ENCODE assay signal across 8 cellular contexts in the genomic region with DNA sequence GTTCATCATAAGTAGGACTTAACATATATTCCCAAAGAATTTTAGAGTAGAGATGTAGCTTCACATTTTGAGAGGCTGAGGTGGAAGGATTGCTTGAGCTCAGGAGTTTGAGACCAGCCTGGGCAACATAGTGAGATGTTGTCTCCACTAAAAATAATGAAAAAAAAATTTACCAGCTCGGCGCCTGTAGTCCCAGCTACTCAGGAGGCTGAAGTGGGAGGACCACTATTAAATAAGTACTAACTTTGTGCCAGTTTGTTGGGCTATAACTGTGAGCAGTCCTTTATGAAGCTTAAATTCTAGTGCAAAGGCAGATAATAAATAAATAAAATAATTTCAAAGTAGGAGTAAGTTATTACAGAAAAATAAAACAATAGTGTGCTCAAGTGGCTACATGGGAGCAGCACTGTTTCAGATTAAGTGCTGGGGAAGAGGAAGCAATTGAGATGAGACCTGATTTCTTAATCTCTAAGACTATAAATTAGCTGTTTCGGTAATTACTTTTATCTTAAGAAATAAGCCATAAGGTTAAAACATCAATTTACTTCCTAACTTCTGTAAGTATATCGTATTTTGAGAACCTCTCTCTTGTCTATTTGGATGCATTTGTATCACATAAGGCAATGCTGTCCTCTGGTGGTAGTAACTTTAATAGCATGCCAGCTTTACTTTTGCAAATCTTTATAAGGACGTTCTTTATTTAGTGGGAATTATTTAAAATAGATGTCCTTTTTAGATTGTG.
DNase-seq lines count a peak whose midpoint lies in the region; ATAC-seq, FAIRE-seq and TF ChIP-seq lines count a peak whose summit lies in the region.

No MANE protein-coding gene starts in this region.

- ATAC-seq in GM21515 (IDR thresholded peaks at IDR 0.05; ENCODE audit: unreplicated experiment), result peak; percentile 73

- no peak overlapping the region for H4K5ac ChIP-seq in H1 (ENCODE audit: insufficient read length, low read depth, low read length)

- H3K9me3 Mint-ChIP-seq in activated CD4-positive, alpha-beta T cell treated with anti-CD3 and anti-CD28 coated beads, Interleukin-2, amount 10 ng/mL, durations not matched to agents 24 days and 14 days, result no peaks in the 10 kb centered on the region

- TF ChIP-seq CTCF in H1 (IDR thresholded peaks at IDR 0.05; ENCODE audit: control extremely low read depth in 1 of 3, insufficient read depth in 1 of 3, low read depth in 1 of 3, low read length in 3 of 3), result peak in 2 of 3 experiments; percentile 35 to 76; a peak in 2 of 4 replicates

- no peak overlapping the region for H3K9ac ChIP-seq in H1 (replicated peaks in 1 of 4; ENCODE audit: extremely low read depth in 1 of 4, low read depth in 3 of 4, low read length in 3 of 4)
- peak overlapping the region; percentile 16 for H3K9ac ChIP-seq in mesenchymal stem cell (ENCODE audit: low read length)

- TF ChIP-seq RAD21 in H1 (IDR thresholded peaks at IDR 0.05 in 1 of 2, conservative IDR thresholded peaks at IDR 0.05 in 1 of 2; ENCODE audit: low read depth in 2 of 2, low read length in 2 of 2), result peak; percentile 79 to 91

- H2BK15ac ChIP-seq in H1 (ENCODE audit: low read length) (no peak overlapping the region), mesenchymal stem cell (ENCODE audit: low read depth, poor library complexity, severe bottlenecking) (no peak overlapping the region)

- H3K23me2 ChIP-seq in H1 (ENCODE audit: low read depth, low read length), result no peaks in the 10 kb centered on the region

- POLR2A ChIA-PET in H1 (lab: Charles Lee; ENCODE audit: partially characterized antibody), result no interaction called here

- H3K27me3 ChIP-seq in H1 (replicated peaks in 1 of 4; ENCODE audit: control insufficient read depth in 3 of 4, extremely low read depth in 1 of 4, insufficient read depth in 3 of 4, low read length in 3 of 4), result no peaks in the 10 kb centered on the region
- no peaks in the 10 kb centered on the region for H3K27me3 ChIP-seq in mesenchymal stem cell (ENCODE audit: control insufficient read depth in 1 of 2, insufficient read depth in 1 of 2, low read length in 2 of 2)

- no peaks in the 10 kb centered on the region for H4K20me1 ChIP-seq in H1 (replicated peaks in 1 of 2; ENCODE audit: control insufficient read depth in 1 of 2, insufficient read depth in 2 of 2, low read length in 2 of 2)

- peak; percentile 39 for FAIRE-seq in H1 (lab: Jason Lieb, UNC)

- no peak for TF ChIP-seq POLR2A in H1 (IDR thresholded peaks at IDR 0.05; ENCODE audit: control extremely low read depth in 1 of 2, low read depth in 2 of 2, low read length in 2 of 2)

- H3K4me2 ChIP-seq in H1 (ENCODE audit: insufficient read depth in 1 of 2, low read depth in 2 of 2, low read length in 2 of 2) (no peak overlapping the region), mesenchymal stem cell (ENCODE audit: low read length, poor library complexity, severe bottlenecking) (no peak overlapping the region)

- no peak for TF ChIP-seq EP300 in H1 (IDR thresholded peaks at IDR 0.05; ENCODE audit: borderline replicate concordance in 1 of 2, low read depth in 2 of 2, low read length in 2 of 2)

- no peak overlapping the region for H3K4me3 ChIP-seq in Jurkat, Clone E6-1 (ENCODE audit: low read length)
- H3K4me3 ChIP-seq in H1 (ENCODE audit: extremely low read depth in 1 of 4, insufficient read depth in 2 of 4, low read depth in 3 of 4, low read length in 4 of 4), result no peak overlapping the region
- H3K4me3 ChIP-seq in mesenchymal stem cell (ENCODE audit: insufficient read depth in 1 of 2, low read depth in 1 of 2, low read length in 2 of 2), result no peak overlapping the region

- DNase-seq in activated CD4-positive, alpha-beta T cell treated with anti-CD3 and anti-CD28 coated beads, Interleukin-2, amount 10 ng/mL, durations not matched to agents 24 days and 14 days, result peak; percentile 80
- no peak for DNase-seq in activated CD4-positive, alpha-beta T cell treated with anti-CD3 and anti-CD28 coated beads, Interleukin-2, amount 50 U/mL, for 1 hour
- DNase-seq in Jurkat, Clone E6-1 (ENCODE audit: low read depth, low spot score), result peak; percentile 46
- peak; percentile 55 for DNase-seq in SK-N-DZ (ENCODE audit: low spot score)
- DNase-seq in H1 (ENCODE audit: low read depth in 1 of 2, low spot score in 2 of 2), result no peak
- peak; percentile 76 for DNase-seq in mesenchymal stem cell
- no peak for DNase-seq in effector CD8-positive, alpha-beta T cell (lab: John Stamatoyannopoulos, UW)

- CTCF ChIA-PET in H1 (lab: Charles Lee; ENCODE audit: partially characterized antibody), result interaction anchor here (0.6 to 2.4 kb wide), 26 partner anchors 11 to 1113 kb away, joined by 3 to 13 read pairs (median 4); partner anchors contain the start of gene CEP120

- no peak overlapping the region for H2BK5ac ChIP-seq in H1 (ENCODE audit: low read depth, low read length)
- no peak overlapping the region for H2BK5ac ChIP-seq in mesenchymal stem cell (ENCODE audit: low read depth, low read length, poor library complexity, severe bottlenecking)

- intact Hi-C loops in activated CD4-positive, alpha-beta T cell treated with anti-CD3 and anti-CD28 coated beads, Interleukin-2, amount 10 ng/mL, durations not matched to agents 24 days and 14 days (cut with micrococcal nuclease), result loop anchor here (2.0 to 10.0 kb wide), 7 partner anchors 64 to 906 kb away; partner anchors contain the start of genes CEP120, CSNK1G3 and SNX2

- no peak overlapping the region for H3K56ac ChIP-seq in H1 (replicated peaks; ENCODE audit: insufficient read length, low read depth, low read length)

- H3K4me1 Mint-ChIP-seq in activated CD4-positive, alpha-beta T cell treated with anti-CD3 and anti-CD28 coated beads, Interleukin-2, amount 10 ng/mL, durations not matched to agents 24 days and 14 days, result peaks cover 9% of the 10 kb centered on the region

- no peak overlapping the region for H3K27ac Mint-ChIP-seq in activated CD4-positive, alpha-beta T cell treated with anti-CD3 and anti-CD28 coated beads, Interleukin-2, amount 10 ng/mL, durations not matched to agents 24 days and 14 days

- no peak overlapping the region for H4K8ac ChIP-seq in H1 (ENCODE audit: extremely low read depth, insufficient read depth, low read length)
- no peak overlapping the region for H4K8ac ChIP-seq in mesenchymal stem cell (ENCODE audit: low read length)

- no peak overlapping the region for H3K23ac ChIP-seq in H1 (ENCODE audit: insufficient read length)
- H3K23ac ChIP-seq in mesenchymal stem cell (ENCODE audit: low read length in 2 of 2), result no peak overlapping the region

- peaks cover 15% of the 10 kb centered on the region for H3K36me3 Mint-ChIP-seq in activated CD4-positive, alpha-beta T cell treated with anti-CD3 and anti-CD28 coated beads, Interleukin-2, amount 10 ng/mL, durations not matched to agents 24 days and 14 days (ENCODE audit: low read depth)

- H2BK120ac ChIP-seq in H1 (replicated peaks; ENCODE audit: low read depth, low read length), result no peak overlapping the region
- H2BK120ac ChIP-seq in mesenchymal stem cell (ENCODE audit: low read depth, low read length), result no peak overlapping the region

- H3K79me2 ChIP-seq in H1 (ENCODE audit: control insufficient read depth in 1 of 2, insufficient read depth in 2 of 2, low read length in 2 of 2), result no peaks in the 10 kb centered on the region

- H3K79me1 ChIP-seq in H1 (ENCODE audit: low read depth, low read length), result no peaks in the 10 kb centered on the region
- H3K79me1 ChIP-seq in mesenchymal stem cell (replicated peaks; ENCODE audit: low read length, poor library complexity, severe bottlenecking), result peaks cover 5% of the 10 kb centered on the region

- H3K18ac ChIP-seq in H1 (ENCODE audit: extremely low read depth, low read length) (no peak overlapping the region), mesenchymal stem cell (ENCODE audit: low read depth in 1 of 2, low read length in 2 of 2) (no peak overlapping the region)

- H3K4me3 Mint-ChIP-seq in activated CD4-positive, alpha-beta T cell treated with anti-CD3 and anti-CD28 coated beads, Interleukin-2, amount 10 ng/mL, durations not matched to agents 24 days and 14 days, result no peak overlapping the region

- no peak overlapping the region for H3K27ac ChIP-seq in H1 (ENCODE audit: low read depth, low read length)
- no peak overlapping the region for H3K27ac ChIP-seq in mesenchymal stem cell (ENCODE audit: low read length, poor library complexity, severe bottlenecking)

- H3K4ac ChIP-seq in H1 (replicated peaks; ENCODE audit: insufficient read length, low read depth, low read length) (no peak overlapping the region), mesenchymal stem cell (ENCODE audit: low read depth in 1 of 2, low read length in 2 of 2) (no peak overlapping the region)

- H4K91ac ChIP-seq in H1 (replicated peaks; ENCODE audit: insufficient read length, low read length) (no peak overlapping the region), mesenchymal stem cell (ENCODE audit: low read length) (no peak overlapping the region)

- no peak overlapping the region for H2BK12ac ChIP-seq in H1 (ENCODE audit: low read depth, low read length)
- H2BK12ac ChIP-seq in mesenchymal stem cell (ENCODE audit: low read length in 2 of 2), result no peak overlapping the region

- H2AK5ac ChIP-seq in H1 (ENCODE audit: low read depth, low read length) (no peak overlapping the region), mesenchymal stem cell (ENCODE audit: low read length, severe bottlenecking) (no peak overlapping the region)

- no peak overlapping the region for H2BK20ac ChIP-seq in H1 (ENCODE audit: low read length)

- H3K4me1 ChIP-seq in H1 (replicated peaks in 1 of 4; ENCODE audit: control insufficient read depth in 3 of 4, insufficient read depth in 4 of 4, low read length in 3 of 4), result no peaks in the 10 kb centered on the region
- H3K4me1 ChIP-seq in mesenchymal stem cell (ENCODE audit: control insufficient read depth, insufficient read depth, low read depth, low read length), result no peaks in the 10 kb centered on the region

- H3K14ac ChIP-seq in H1 (ENCODE audit: insufficient read length) (no peak overlapping the region), mesenchymal stem cell (ENCODE audit: low read length in 2 of 2) (no peak overlapping the region)

- H3K27me3 Mint-ChIP-seq in activated CD4-positive, alpha-beta T cell treated with anti-CD3 and anti-CD28 coated beads, Interleukin-2, amount 10 ng/mL, durations not matched to agents 24 days and 14 days, result no peaks in the 10 kb centered on the region

- no peaks in the 10 kb centered on the region for H3K9me3 ChIP-seq in H1 (ENCODE audit: insufficient read depth in 2 of 2, low read depth in 1 of 2, low read length in 1 of 2)
- H3K9me3 ChIP-seq in mesenchymal stem cell (ENCODE audit: control insufficient read depth, low read length), result no peaks in the 10 kb centered on the region

- H2AFZ ChIP-seq in H1 (ENCODE audit: low read length), result no peak overlapping the region
- H2AFZ ChIP-seq in mesenchymal stem cell (ENCODE audit: low read depth, low read length), result no peak overlapping the region

- WGBS in H1 (ENCODE audit: extremely low coverage in 1 of 2, insufficient coverage in 1 of 2, insufficient read length in 1 of 2, insufficient replicate concordance in 2 of 2, low coverage in 1 of 2, low lambda C conversion rate in 2 of 2, missing lambda C conversion rate in 1 of 2), 2 experiments, result 64% methylated on average over 5 of the region's 5 CpGs; no CpG with 5 or more reads in 1 of the 2 experiments
- WGBS in mesenchymal stem cell, result 70% methylated on average over 4 of the region's 5 CpGs

- H3K36me3 ChIP-seq in H1 (ENCODE audit: control insufficient read depth in 2 of 4, insufficient read depth in 4 of 4, low read length in 3 of 4) (peaks cover 0 to 11% (median 4%) of the 10 kb centered on the region in 4 experiments; a peak in 3 of 8 replicates), mesenchymal stem cell (ENCODE audit: control insufficient read depth in 1 of 2, insufficient read depth in 2 of 2, low read depth in 1 of 2, low read length in 2 of 2) (peaks cover 0 to 57% of the 10 kb centered on the region in 2 experiments)

Comparison
In these comparisons a context has a peak if more than half of its experiments do, and no peak if none do; other contexts are left out.
1. DNase-seq: peak in activated CD4-positive, alpha-beta T cell treated with anti-CD3 and anti-CD28 coated beads, Interleukin-2, amount 10 ng/mL, durations not matched to agents 24 days and 14 days (single experiment), Jurkat, Clone E6-1 (single experiment), SK-N-DZ (single experiment) and mesenchymal stem cell (single experiment); none in activated CD4-positive, alpha-beta T cell treated with anti-CD3 and anti-CD28 coated beads, Interleukin-2, amount 50 U/mL, for 1 hour (single experiment), H1 (0 of 2) and effector CD8-positive, alpha-beta T cell (single experiment).